Comparison of ENCODE assay signal across 8 cellular contexts in the genomic region with DNA sequence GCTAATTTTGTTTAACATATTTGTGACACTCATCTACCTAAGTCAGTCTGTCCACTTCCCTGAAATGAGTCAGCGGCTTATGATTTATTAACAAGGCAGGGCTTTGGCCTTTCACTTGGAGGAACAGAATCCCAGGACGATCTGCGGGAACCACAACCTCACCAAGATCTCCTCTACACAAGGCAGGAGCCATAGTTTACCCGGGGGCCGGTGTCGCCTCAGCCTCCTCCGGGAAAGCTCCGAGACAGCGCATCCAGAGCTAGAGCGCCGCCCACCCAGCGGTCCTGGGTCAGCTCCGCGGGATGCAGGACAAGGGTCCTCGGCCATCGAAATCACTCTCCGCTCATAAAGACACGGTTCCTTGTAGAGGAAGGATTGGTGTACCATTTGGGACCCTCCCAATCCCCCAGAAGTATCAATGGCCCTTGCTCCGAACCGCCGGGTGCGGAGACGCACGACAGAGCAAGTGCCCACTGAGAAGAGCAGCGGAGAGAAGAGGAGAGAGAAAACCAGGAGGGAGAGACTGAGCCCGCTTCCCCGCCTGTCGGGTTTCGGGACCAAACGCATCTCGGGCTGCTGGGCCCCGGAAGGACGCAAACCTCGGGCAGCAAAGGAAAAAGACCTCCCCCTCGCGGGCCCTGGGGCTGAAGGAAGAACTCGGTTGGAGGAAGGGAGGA. TPM values are rescaled to one million over a fixed set of nuclear protein-coding genes. Genes with fewer than 3 reads are reported as not detected.
DNase-seq lines count a peak whose midpoint lies in the region; ATAC-seq and TF ChIP-seq lines count a peak whose summit lies in the region.

No MANE protein-coding gene starts in this region.

- H3K4me3 ChIP-seq in iPS-15b (ENCODE audit: low read depth, low read length): peak overlapping the region; percentile 74
- H3K4me3 ChIP-seq in spleen: peak overlapping the region in 6 of 8 donors; percentile 24 to 49 (median 28)

- intact Hi-C loops in spleen (cut with DNase I; ENCODE audit: low total_unique reads): no loop called here

- 6 to 27% (median 11%) methylated on average over 32 to 37 of the region's 37 CpGs for WGBS in spleen, 5 donors

- ATAC-seq in activated T-cell treated with anti-CD3 and anti-CD28 coated beads, Interleukin-2, amount 50 U/mL, for 72 hours (replicated peaks in 1 of 2): peak in 1 of 2 donors; percentile 27
- ATAC-seq in HG02884 (IDR thresholded peaks at IDR 0.05; ENCODE audit: unreplicated experiment): no peak
- no peak for ATAC-seq in activated naive CD4-positive, alpha-beta T cell treated with anti-CD3 and anti-CD28 coated beads, Interleukin-2, amount 50 U/mL, for 72 hours

- no peak for TF ChIP-seq POLR2A in spleen (IDR thresholded peaks at IDR 0.05)

- no peak for TF ChIP-seq CTCF in spleen (IDR thresholded peaks at IDR 0.05 in 8 of 11, conservative IDR thresholded peaks at IDR 0.05 in 3 of 11)

- no peaks in the 10 kb centered on the region for H3K9me3 Mint-ChIP-seq in activated T-cell treated with anti-CD3 and anti-CD28 coated beads, Interleukin-2, amount 50 U/mL, for 72 hours
- H3K9me3 Mint-ChIP-seq in activated naive CD8-positive, alpha-beta T cell (ENCODE audit: low read depth): no peaks in the 10 kb centered on the region
- H3K9me3 Mint-ChIP-seq in activated naive CD4-positive, alpha-beta T cell treated with anti-CD3 and anti-CD28 coated beads, Interleukin-2, amount 50 U/mL, for 72 hours: peaks cover 0 to 4% of the 10 kb centered on the region in 2 donors

- H3K9me3 ChIP-seq in iPS-15b (ENCODE audit: control insufficient read depth, insufficient read depth, low read length) (no peaks in the 10 kb centered on the region), spleen (no peaks in the 10 kb centered on the region)

- no peak for DNase-seq in activated T-cell treated with anti-CD3 and anti-CD28 coated beads, Interleukin-2, amount 50 U/mL, for 72 hours
- DNase-seq in activated T-cell treated with anti-CD3 and anti-CD28 coated beads for 4 hours (no peak), spleen (peak; percentile 73), HT-29 (ENCODE audit: low spot score) (no peak)
- DNase-seq in activated naive CD4-positive, alpha-beta T cell treated with anti-CD3 and anti-CD28 coated beads, Interleukin-2, amount 50 U/mL, for 72 hours (ENCODE audit: low spot score in 2 of 2): no peak

- no peak overlapping the region for H3K27ac ChIP-seq in spleen

- H3K4me1 ChIP-seq in iPS-15b (ENCODE audit: control insufficient read depth, insufficient read depth, low read length) (peaks cover 5% of the 10 kb centered on the region), spleen (peaks cover 0 to 20% (median 3%) of the 10 kb centered on the region in 6 donors)

- peaks cover 71% of the 10 kb centered on the region for H3K27me3 Mint-ChIP-seq in activated T-cell treated with anti-CD3 and anti-CD28 coated beads, Interleukin-2, amount 50 U/mL, for 72 hours (ENCODE audit: low read depth)
- peaks cover 40% of the 10 kb centered on the region for H3K27me3 Mint-ChIP-seq in activated naive CD8-positive, alpha-beta T cell

- peaks cover 0 to 3% of the 10 kb centered on the region in 2 donors for H3K36me3 Mint-ChIP-seq in activated T-cell treated with anti-CD3 and anti-CD28 coated beads, Interleukin-2, amount 50 U/mL, for 72 hours (ENCODE audit: insufficient read depth in 2 of 2)
- H3K36me3 Mint-ChIP-seq in activated naive CD8-positive, alpha-beta T cell: peaks cover 3% of the 10 kb centered on the region
- peaks cover 11 to 15% of the 10 kb centered on the region in 2 donors for H3K36me3 Mint-ChIP-seq in activated naive CD4-positive, alpha-beta T cell treated with anti-CD3 and anti-CD28 coated beads, Interleukin-2, amount 50 U/mL, for 72 hours

- peaks cover 20% of the 10 kb centered on the region for H3K4me1 Mint-ChIP-seq in activated T-cell treated with anti-CD3 and anti-CD28 coated beads, Interleukin-2, amount 50 U/mL, for 72 hours (ENCODE audit: low read depth)
- H3K4me1 Mint-ChIP-seq in activated naive CD8-positive, alpha-beta T cell (ENCODE audit: low read depth): peaks cover 23% of the 10 kb centered on the region

- H3K36me3 ChIP-seq in iPS-15b (ENCODE audit: control insufficient read depth, insufficient read depth, low read length): no peaks in the 10 kb centered on the region
- no peaks in the 10 kb centered on the region for H3K36me3 ChIP-seq in spleen

- H3K27me3 ChIP-seq in iPS-15b (ENCODE audit: control insufficient read depth, insufficient read depth, low read length): peaks cover 34% of the 10 kb centered on the region
- peaks cover 3 to 35% (median 17%) of the 10 kb centered on the region in 7 donors for H3K27me3 ChIP-seq in spleen (replicated peaks in 1 of 7)

- no peak overlapping the region for H3K27ac Mint-ChIP-seq in activated T-cell treated with anti-CD3 and anti-CD28 coated beads, Interleukin-2, amount 50 U/mL, for 72 hours
- no peak overlapping the region for H3K27ac Mint-ChIP-seq in activated naive CD8-positive, alpha-beta T cell
- no peak overlapping the region for H3K27ac Mint-ChIP-seq in activated naive CD4-positive, alpha-beta T cell treated with anti-CD3 and anti-CD28 coated beads, Interleukin-2, amount 50 U/mL, for 72 hours

- peak overlapping the region; percentile 29 to 65 for H3K4me3 Mint-ChIP-seq in activated T-cell treated with anti-CD3 and anti-CD28 coated beads, Interleukin-2, amount 50 U/mL, for 72 hours
- H3K4me3 Mint-ChIP-seq in activated naive CD8-positive, alpha-beta T cell: peak overlapping the region; percentile 71

- H3K9ac ChIP-seq in iPS-15b (ENCODE audit: low read depth, low read length): peak overlapping the region; percentile 57

RNA-seq across cellular contexts. Expression of a gene that starts 13.1 kb away (rescaled TPM):
- 10 to 100 TPM; 19.4 to 22.0 TPM for total RNA-seq in activated T-cell treated with anti-CD3 and anti-CD28 coated beads, Interleukin-2, amount 50 U/mL, for 72 hours
- 10 to 100 TPM in 6 of 7 donors, 1 to 10 TPM in 1; 8.4 to 18.5 (median 15.1) TPM for total RNA-seq in spleen
- 10 to 100 TPM in 1 of 3 donors, 1 to 10 TPM in 2; 6.3 to 11.9 (median 7.0) TPM for polyA plus RNA-seq in spleen
- 4.6 and 5.5 TPM in 2 replicates for total RNA-seq in HT-29 (2014; rRNA removed; shearing (Covaris generic))
- total RNA-seq in activated naive CD4-positive, alpha-beta T cell treated with anti-CD3 and anti-CD28 coated beads, Interleukin-2, amount 50 U/mL, for 72 hours: 10 to 100 TPM; 17.4 to 18.8 TPM
